Comparison of ENCODE assay signal across 8 cellular contexts in the genomic region with DNA sequence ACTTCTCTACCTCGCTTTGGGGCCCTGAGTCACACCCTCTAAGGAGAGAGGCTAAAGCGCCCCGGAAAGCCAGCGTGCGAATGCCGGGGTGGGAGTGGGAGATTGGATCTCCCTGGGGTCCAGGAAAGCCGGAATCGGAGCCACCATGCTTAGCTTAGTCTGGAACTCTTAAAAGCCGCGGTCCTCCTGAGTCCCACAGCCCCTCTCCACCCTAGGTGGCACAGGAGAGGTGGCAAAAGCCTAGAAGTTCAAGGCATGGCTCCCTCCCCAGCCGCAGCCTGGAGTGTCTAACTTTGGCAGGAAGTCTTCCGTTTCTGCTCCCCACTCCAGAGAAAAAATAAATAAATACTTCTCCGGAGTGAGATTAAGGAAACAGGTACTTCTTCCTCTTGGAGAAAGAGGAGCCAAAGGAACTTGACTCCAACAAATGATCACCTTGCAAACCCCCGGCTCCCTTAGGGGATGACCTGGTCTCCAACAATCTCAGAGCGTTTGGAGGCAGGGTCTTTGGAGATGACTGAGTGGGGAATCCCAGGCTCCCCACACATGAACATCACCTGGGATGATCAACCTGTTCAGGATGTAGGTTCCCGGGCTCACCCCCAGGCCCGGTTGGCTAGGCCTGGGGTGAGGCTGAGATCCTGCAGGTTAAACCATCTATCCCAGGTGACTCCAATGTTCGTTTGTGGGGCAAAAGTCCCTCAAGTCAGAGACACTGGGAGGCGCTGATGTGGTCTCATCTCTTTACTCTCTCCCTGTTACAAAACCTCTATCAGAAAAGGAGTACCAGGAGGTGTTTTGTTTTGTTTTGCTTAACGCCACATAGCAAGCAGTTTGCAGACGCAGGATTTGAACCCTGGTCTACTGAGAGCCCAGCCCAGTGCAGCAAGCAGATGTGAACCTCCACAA. TPM values are rescaled to one million over a fixed set of nuclear protein-coding genes. Genes with fewer than 3 reads are reported as not detected.
DNase-seq lines count a peak whose midpoint lies in the region; TF ChIP-seq lines count a peak whose summit lies in the region.

No MANE protein-coding gene starts in this region.

- H3K79me2 ChIP-seq in KMS-11 (ENCODE audit: insufficient read depth, low read depth) = peaks cover 68% of the 10 kb centered on the region

- WGBS in esophagus squamous epithelium, 2 donors = 37 to 38% methylated on average over 12 to 14 of the region's 21 CpGs
- WGBS in sigmoid colon, 2 donors = 36 to 57% methylated on average over 21 of the region's 21 CpGs

- H3K4me3 ChIP-seq in GM08714 (ENCODE audit: low read length) (peak overlapping the region; percentile 67), KMS-11 (IDR thresholded peaks at IDR 0.05; ENCODE audit: insufficient read depth, low read depth, low read length) (no peak overlapping the region), esophagus squamous epithelium (peak overlapping the region; percentile 43 to 80 (median 52)), sigmoid colon (peak overlapping the region in 3 of 4 donors; percentile 49 to 54 (median 54))

- H3K9me3 ChIP-seq in esophagus squamous epithelium (no peaks in the 10 kb centered on the region), sigmoid colon (no peaks in the 10 kb centered on the region)

- no peaks in the 10 kb centered on the region for H3K27me3 ChIP-seq in KMS-11 (ENCODE audit: insufficient read depth, low read depth)
- peaks cover 0 to 32% (median 0%) of the 10 kb centered on the region in 4 donors for H3K27me3 ChIP-seq in esophagus squamous epithelium
- peaks cover 3 to 60% (median 7%) of the 10 kb centered on the region in 3 donors for H3K27me3 ChIP-seq in sigmoid colon

- no peak for TF ChIP-seq POLR2A in esophagus squamous epithelium (IDR thresholded peaks at IDR 0.05)
- no peak for TF ChIP-seq POLR2A in sigmoid colon (IDR thresholded peaks at IDR 0.05)

- no peak for TF ChIP-seq EP300 in sigmoid colon (IDR thresholded peaks at IDR 0.05)

- H3K27ac ChIP-seq in KMS-11 (peak overlapping the region; percentile 49), esophagus squamous epithelium (peak overlapping the region in 3 of 4 donors; percentile 52 to 72 (median 59)), sigmoid colon (peak overlapping the region in 2 of 4 donors; percentile 54 to 55)

- TF ChIP-seq CTCF in KMS-11 (conservative IDR thresholded peaks at IDR 0.05; ENCODE audit: low read depth, low read length) = no peak
- TF ChIP-seq CTCF in esophagus squamous epithelium (IDR thresholded peaks at IDR 0.05) = no peak
- no peak for TF ChIP-seq CTCF in sigmoid colon (IDR thresholded peaks at IDR 0.05)

- peak overlapping the region; percentile 1; the same call in 1 of the 2 replicates for H3K9ac ChIP-seq in KMS-11

- no peaks in the 10 kb centered on the region for H3K36me3 ChIP-seq in KMS-11 (ENCODE audit: insufficient read depth)
- H3K36me3 ChIP-seq in esophagus squamous epithelium = no peaks in the 10 kb centered on the region
- no peaks in the 10 kb centered on the region for H3K36me3 ChIP-seq in sigmoid colon

- intact Hi-C loops in esophagus squamous epithelium (cut with DNase I) = no loop called here
- intact Hi-C loops in sigmoid colon (cut with DNase I) = no loop called here

- DNase-seq in esophagus squamous epithelium (lab: John Stamatoyannopoulos, UW) = no peak
- no peak for DNase-seq in sigmoid colon
- DNase-seq in COLO668 (lab: John Stamatoyannopoulos, UW; ENCODE audit: unreplicated experiment) = no peak
- no peak for DNase-seq in activated naive CD4-positive, alpha-beta T cell treated with Interleukin-2 at 50 U/mL for 16 hours
- DNase-seq in stimulated activated CD4-positive, alpha-beta T cell treated with anti-CD3 and anti-CD28 coated beads, Interleukin-2, amount 100 ng/mL, for 24 hours = no peak
- DNase-seq in ecto neural progenitor cell (ENCODE audit: low spot score) = no peak

- peak overlapping the region; percentile 75 for H3K4me2 ChIP-seq in KMS-11

- H2AFZ ChIP-seq in KMS-11 (ENCODE audit: low read depth) = no peak overlapping the region

- H3K4me1 ChIP-seq in KMS-11 (ENCODE audit: low read depth, poor library complexity, severe bottlenecking) = peaks cover 78% of the 10 kb centered on the region
- peaks cover 23 to 66% (median 33%) of the 10 kb centered on the region in 3 donors for H3K4me1 ChIP-seq in esophagus squamous epithelium
- peaks cover 0 to 15% (median 10%) of the 10 kb centered on the region in 4 donors for H3K4me1 ChIP-seq in sigmoid colon

- H4K20me1 ChIP-seq in KMS-11 (ENCODE audit: insufficient read depth) = no peaks in the 10 kb centered on the region; the same call in 1 of the 2 replicates

RNA-seq across cellular contexts. Expression of a gene that starts 2.9 kb away (rescaled TPM):
- 10 to 100 TPM in 1 of 4 donors, 1 to 10 TPM in 3; 3.2 to 12.6 (median 5.7) TPM for total RNA-seq in esophagus squamous epithelium
- 10 to 100 TPM in 2 of 4 donors, 1 to 10 TPM in 2; 4.9 to 13.6 (median 11.5) TPM for total RNA-seq in sigmoid colon
- 10 to 100 TPM in 1 of 3 donors, 1 to 10 TPM in 2; 1.2 to 53.9 (median 2.4) TPM for polyA plus RNA-seq in sigmoid colon
